In the genomic region with DNA sequence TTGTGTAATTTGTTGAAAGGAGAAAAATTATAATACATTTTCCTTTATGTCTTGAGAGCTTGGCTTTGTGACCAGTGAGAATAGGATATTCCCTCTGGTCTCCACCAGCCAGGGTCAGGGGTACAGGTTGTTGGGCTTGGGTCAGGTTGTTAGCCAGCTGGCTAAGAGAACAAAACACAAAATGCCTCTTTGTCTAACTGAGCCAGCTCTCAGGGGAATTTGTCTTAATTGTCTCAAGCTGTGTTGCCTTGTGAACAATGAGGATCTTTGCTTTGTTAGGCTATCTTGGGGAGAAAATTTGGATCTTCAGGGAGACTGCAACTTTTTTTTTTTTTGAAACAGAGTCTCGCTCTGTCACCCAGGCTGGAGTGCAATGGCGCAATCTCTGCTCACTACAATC, we compare ENCODE assay signal across 18 cellular contexts.
"Had no signal": no experiment of that assay in that cellular context is flagged by ENCODE, and none has a peak within 500 bp of the region (broad histone marks: within the 10 kb centered on the region; RNA-seq: fewer than 3 reads in every experiment).

No MANE protein-coding gene starts in this region.

- H3K36me3 ChIP-seq: ovary, upper lobe of left lung had no signal

- H3K27ac ChIP-seq: body of pancreas, ovary, upper lobe of left lung had no signal

- H3K9me3 ChIP-seq: body of pancreas, ovary, upper lobe of left lung had no signal

- H3K4me3 ChIP-seq: body of pancreas, ovary, upper lobe of left lung had no signal

- H3K4me1 ChIP-seq: body of pancreas, upper lobe of left lung had no signal

- ATAC-seq: body of pancreas; effector memory CD8-positive, alpha-beta T cell; left ventricle myocardium superior; T-helper 17 cell had no signal

- H3K27me3 ChIP-seq: body of pancreas, ovary, upper lobe of left lung had no signal

- DNase-seq: activated B cell treated with CpG ODN at 0.5 μM for 24 hours; activated CD4-positive, alpha-beta T cell treated with anti-CD3 and anti-CD28 coated beads, Interleukin-2, amount 10 ng/mL, durations not matched to agents 7 days and 5 days; activated effector memory CD4-positive, alpha-beta T cell treated with Interleukin-2 at 50 U/mL for 16 hours; activated T-cell treated with anti-CD3 and anti-CD28 coated beads for 4 hours; amniotic stem cell; body of pancreas; central memory CD4-positive, alpha-beta T cell; effector memory CD8-positive, alpha-beta T cell; erythroblast; foreskin melanocyte; left ventricle myocardium superior; mesenchymal stem cell; nephron progenitor cell; ovary; stimulated activated CD4-positive, alpha-beta T cell treated with anti-CD3 and anti-CD28 coated beads, Interleukin-15, amount 100 ng/mL, for 24 hours; stimulated activated CD4-positive, alpha-beta T cell treated with anti-CD3 and anti-CD28 coated beads, Interleukin-4, amount 100 ng/mL, for 24 hours; T-helper 17 cell; upper lobe of left lung had no signal
